Comparison of ENCODE assay signal across 8 cellular contexts in genomic region chr7:39623312-39624201, GRCh38. TPM values are rescaled to one million over a fixed set of nuclear protein-coding genes. Genes with fewer than 3 reads are reported as not detected.
A peak's percentile ranks its signal among the peaks of the same experiment; 100 is the strongest.
DNase-seq lines count a peak whose midpoint lies in the region; ATAC-seq, FAIRE-seq and TF ChIP-seq lines count a peak whose summit lies in the region.

A gene with protein sequence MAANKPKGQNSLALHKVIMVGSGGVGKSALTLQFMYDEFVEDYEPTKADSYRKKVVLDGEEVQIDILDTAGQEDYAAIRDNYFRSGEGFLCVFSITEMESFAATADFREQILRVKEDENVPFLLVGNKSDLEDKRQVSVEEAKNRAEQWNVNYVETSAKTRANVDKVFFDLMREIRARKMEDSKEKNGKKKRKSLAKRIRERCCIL (plus strand): TSS chr7:39623572. CDS start chr7:39686668, 63,096 bp downstream.

- peaks cover 10% of the 10 kb centered on the region for H3K36me3 Mint-ChIP-seq in T-helper 2 cell treated with Interferon-gamma antibody and Interleukin-4, amounts not matched to agents 5 μg/mL and 100 μg/mL, for 36 hours (ENCODE audit: low read depth)

- H3K9me3 ChIP-seq in ascending aorta, result no peaks in the 10 kb centered on the region
- no peaks in the 10 kb centered on the region for H3K9me3 ChIP-seq in right cardiac atrium (ENCODE audit: control insufficient read depth, low read length)

- H3K9me3 Mint-ChIP-seq in T-helper 2 cell treated with Interferon-gamma antibody and Interleukin-4, amounts not matched to agents 5 μg/mL and 100 μg/mL, for 36 hours, result no peaks in the 10 kb centered on the region

- H3K27me3 ChIP-seq in ascending aorta (no peaks in the 10 kb centered on the region), right cardiac atrium (ENCODE audit: control insufficient read depth, insufficient read depth) (no peaks in the 10 kb centered on the region)

- H3K27ac ChIP-seq in ascending aorta (peak within 1 kb of the TSS; percentile 81 to 92), right cardiac atrium (ENCODE audit: low read length) (peak within 1 kb of the TSS; percentile 95)

- no peaks in the 10 kb centered on the region for H3K27me3 Mint-ChIP-seq in T-helper 2 cell treated with Interferon-gamma antibody and Interleukin-4, amounts not matched to agents 5 μg/mL and 100 μg/mL, for 36 hours (ENCODE audit: low read depth)

- H3K4me3 ChIP-seq in ascending aorta (peak within 1 kb of the TSS; percentile 93 to 97), right cardiac atrium (ENCODE audit: low read length) (peak within 1 kb of the TSS; percentile 76)

- H3K4me1 Mint-ChIP-seq in T-helper 2 cell treated with Interferon-gamma antibody and Interleukin-4, amounts not matched to agents 5 μg/mL and 100 μg/mL, for 36 hours (ENCODE audit: low read depth), result peaks cover 35% of the 10 kb centered on the region

- H3K4me1 ChIP-seq in ascending aorta (peaks cover 9 to 11% of the 10 kb centered on the region in 2 donors), right cardiac atrium (ENCODE audit: control insufficient read depth, insufficient read depth, low read length) (peaks cover 5% of the 10 kb centered on the region)

- intact Hi-C loops in ascending aorta (cut with DNase I) (loop anchor here (1.0 to 10.0 kb wide), 4 partner anchors 110 to 509 kb away; partner anchors contain the start of genes CDK13 and MPLKIP), right cardiac atrium (cut with DNase I) (loop anchor here in 1 of 4 donors (5.0 kb wide), 1 partner anchor 109 kb away; no protein-coding TSS in a partner anchor)

- under 1% methylated on average over 100 of the region's 100 CpGs for WGBS in right cardiac atrium

- no peak for TF ChIP-seq CTCF in ascending aorta (IDR thresholded peaks at IDR 0.05)

- FAIRE-seq in urothelium cell line (lab: Jason Lieb, UNC), result peak; percentile 5

- H3K36me3 ChIP-seq in ascending aorta, result no peaks in the 10 kb centered on the region

- ATAC-seq in GM18502 (IDR thresholded peaks at IDR 0.05; ENCODE audit: poor library complexity, unreplicated experiment) (peak; percentile 95), HG02938 (IDR thresholded peaks at IDR 0.05; ENCODE audit: unreplicated experiment) (peak; percentile 92), right cardiac atrium (peak; percentile 99)

- peak within 1 kb of the TSS; percentile 94 for H3K4me3 Mint-ChIP-seq in T-helper 2 cell treated with Interferon-gamma antibody and Interleukin-4, amounts not matched to agents 5 μg/mL and 100 μg/mL, for 36 hours

- DNase-seq in NCI-H1930 (lab: John Stamatoyannopoulos, UW), result peak; percentile 78 to 84
- DNase-seq in T-helper 2 cell treated with Interferon-gamma antibody and Interleukin-4, amounts not matched to agents 5 μg/mL and 100 μg/mL, for 36 hours (ENCODE audit: low spot score), result peak; percentile 89
- peak; percentile 73 to 94 for DNase-seq in ascending aorta (ENCODE audit: low spot score in 2 of 2)
- DNase-seq in right cardiac atrium, result peak; percentile 95 to 98 (median 97)
- DNase-seq in pulmonary artery endothelial cell (ENCODE audit: low read depth, low spot score), result peak; percentile 72
- DNase-seq in urothelium cell line (ENCODE audit: low spot score), result peak; percentile 98

- H3K27ac Mint-ChIP-seq in T-helper 2 cell treated with Interferon-gamma antibody and Interleukin-4, amounts not matched to agents 5 μg/mL and 100 μg/mL, for 36 hours, result peak within 1 kb of the TSS; percentile 94

RNA-seq across cellular contexts. Expression of the gene that starts here (rescaled TPM):
- 6.0 TPM for total RNA-seq in ascending aorta
- total RNA-seq in right cardiac atrium, result 10 to 100 TPM; 21.0 to 23.9 (median 22.4) TPM
- 20.9 TPM for polyA plus RNA-seq in right cardiac atrium
- total RNA-seq in pulmonary artery endothelial cell, result 122 and 179 TPM in 2 replicates

Comparison
In these comparisons a context has a peak if more than half of its experiments do, and no peak if none do; other contexts are left out.
1. Peak in every context shown above with its lines: DNase-seq, ATAC-seq, H3K4me3 ChIP-seq and H3K27ac ChIP-seq.